Comparison of ENCODE assay signal across 8 cellular contexts in genomic region chr11:29343465-29344333, GRCh38.
DNase-seq lines count a peak whose midpoint lies in the region; ATAC-seq, FAIRE-seq and TF ChIP-seq lines count a peak whose summit lies in the region.

No MANE protein-coding gene starts in this region.

- no peaks in the 10 kb centered on the region for H3K9me3 ChIP-seq in MM.1S (replicated peaks; ENCODE audit: insufficient read depth, low read length)
- H3K9me3 ChIP-seq in trophoblast cell (ENCODE audit: insufficient read depth, low read depth, low read length), result no peaks in the 10 kb centered on the region

- H2AFZ ChIP-seq in MM.1S (ENCODE audit: low read length) (peak overlapping the region; percentile 51), trophoblast cell (ENCODE audit: insufficient read depth, low read length, poor library complexity) (no peak overlapping the region)

- H3F3A ChIP-seq in MM.1S (ENCODE audit: insufficient read depth, low read length), result no peaks in the 10 kb centered on the region

- no peak overlapping the region for H2BK12ac ChIP-seq in trophoblast cell (ENCODE audit: low read length)

- H2AK5ac ChIP-seq in trophoblast cell (ENCODE audit: low read length), result no peak overlapping the region

- H3K9ac ChIP-seq in MM.1S (ENCODE audit: low read length) (no peak overlapping the region), trophoblast cell (ENCODE audit: low read length) (no peak overlapping the region)

- H3K4me1 ChIP-seq in MM.1S (ENCODE audit: low read length), result no peaks in the 10 kb centered on the region
- H3K4me1 ChIP-seq in trophoblast cell (ENCODE audit: control insufficient read depth in 1 of 2, insufficient read depth in 2 of 2, low read length in 2 of 2), result no peaks in the 10 kb centered on the region

- no peak overlapping the region for H3K18ac ChIP-seq in trophoblast cell (ENCODE audit: low read length)

- H3K4me1 Mint-ChIP-seq in activated CD4-positive, alpha-beta T cell treated with anti-CD3 and anti-CD28 coated beads, Interleukin-2, amount 10 ng/mL, durations not matched to agents 7 days and 5 days, result no peaks in the 10 kb centered on the region

- H4K12ac ChIP-seq in trophoblast cell (ENCODE audit: low read depth, low read length), result no peak overlapping the region

- H3K27me3 ChIP-seq in MM.1S (replicated peaks; ENCODE audit: insufficient read depth, low read length) (no peaks in the 10 kb centered on the region), trophoblast cell (ENCODE audit: insufficient read depth, low read length) (no peaks in the 10 kb centered on the region)

- DNase-seq in Ammon's horn (ENCODE audit: low spot score), result peak; percentile 75
- no peak for DNase-seq in GM12892 (ENCODE audit: insufficient read length)
- peak; percentile 52 for DNase-seq in MM.1S
- DNase-seq in activated CD4-positive, alpha-beta T cell treated with anti-CD3 and anti-CD28 coated beads, Interleukin-2, amount 10 ng/mL, durations not matched to agents 7 days and 5 days, result peak; percentile 29
- DNase-seq in foreskin fibroblast, result peak in 1 of 2 donors; percentile 43
- peak; percentile 46 to 81 for DNase-seq in trophoblast cell
- DNase-seq in epidermal melanocyte (ENCODE audit: insufficient read length, low spot score), result no peak

- H3K79me1 ChIP-seq in trophoblast cell (ENCODE audit: low read length), result no peaks in the 10 kb centered on the region

- peak; percentile 84 for FAIRE-seq in GM12892 (lab: Jason Lieb, UNC)

- H3K36me3 Mint-ChIP-seq in activated CD4-positive, alpha-beta T cell treated with anti-CD3 and anti-CD28 coated beads, Interleukin-2, amount 10 ng/mL, durations not matched to agents 7 days and 5 days (ENCODE audit: low read depth), result no peaks in the 10 kb centered on the region

- no peaks in the 10 kb centered on the region for H3K36me3 ChIP-seq in MM.1S (replicated peaks; ENCODE audit: insufficient read depth, low read length)
- no peaks in the 10 kb centered on the region for H3K36me3 ChIP-seq in trophoblast cell (ENCODE audit: control insufficient read depth in 1 of 2, insufficient read depth in 2 of 2, low read length in 2 of 2)

- H3K27ac ChIP-seq in MM.1S (ENCODE audit: low read length) (no peak overlapping the region), trophoblast cell (ENCODE audit: low read depth, low read length) (no peak overlapping the region)

- no peaks in the 10 kb centered on the region for H3K27me3 Mint-ChIP-seq in activated CD4-positive, alpha-beta T cell treated with anti-CD3 and anti-CD28 coated beads, Interleukin-2, amount 10 ng/mL, durations not matched to agents 7 days and 5 days

- ATAC-seq in HG02571 (IDR thresholded peaks at IDR 0.05; ENCODE audit: unreplicated experiment), result peak; percentile 95

- POLR2A ChIA-PET in activated CD4-positive, alpha-beta T cell treated with anti-CD3 and anti-CD28 coated beads, Interleukin-2, amount 10 ng/mL, durations not matched to agents 7 days and 5 days (lab: Charles Lee), result no interaction called here

- H3K9me2 ChIP-seq in MM.1S (replicated peaks; ENCODE audit: insufficient read depth, low read length), result no peaks in the 10 kb centered on the region

- no peaks in the 10 kb centered on the region for H4K20me1 ChIP-seq in MM.1S (ENCODE audit: insufficient read depth, low read length)

- H4K91ac ChIP-seq in trophoblast cell (ENCODE audit: low read depth, low read length), result no peak overlapping the region

- H3K4ac ChIP-seq in trophoblast cell (ENCODE audit: low read depth, low read length), result no peak overlapping the region

- H3K23ac ChIP-seq in trophoblast cell (ENCODE audit: low read length), result no peak overlapping the region

- H3K4me2 ChIP-seq in MM.1S (ENCODE audit: low read depth, low read length), result peak overlapping the region; percentile 12; the same call in 1 of the 2 replicates
- no peak overlapping the region for H3K4me2 ChIP-seq in trophoblast cell (ENCODE audit: low read length)

- CTCF ChIA-PET in activated CD4-positive, alpha-beta T cell treated with anti-CD3 and anti-CD28 coated beads, Interleukin-2, amount 10 ng/mL, durations not matched to agents 7 days and 5 days (lab: Charles Lee), result interaction anchor here (1.1 kb wide), 1 partner anchor 12 kb away, joined by 3 read pairs; no protein-coding TSS in a partner anchor

- no CpG with 5 or more reads among the region's 8 CpGs for WGBS in trophoblast cell (ENCODE audit: extremely low coverage, insufficient coverage, insufficient read length)

- no peaks in the 10 kb centered on the region for H3K9me3 Mint-ChIP-seq in activated CD4-positive, alpha-beta T cell treated with anti-CD3 and anti-CD28 coated beads, Interleukin-2, amount 10 ng/mL, durations not matched to agents 7 days and 5 days

- TF ChIP-seq CTCF in MM.1S (IDR thresholded peaks at IDR 0.05; ENCODE audit: low read length), result peak; percentile 96
- peak; percentile 96 for TF ChIP-seq CTCF in foreskin fibroblast (IDR thresholded peaks at IDR 0.05; ENCODE audit: low read depth, low read length)

- H3K4me3 Mint-ChIP-seq in activated CD4-positive, alpha-beta T cell treated with anti-CD3 and anti-CD28 coated beads, Interleukin-2, amount 10 ng/mL, durations not matched to agents 7 days and 5 days, result no peak overlapping the region

- H3K79me2 ChIP-seq in MM.1S (ENCODE audit: low read length) (no peaks in the 10 kb centered on the region), trophoblast cell (ENCODE audit: control insufficient read depth, insufficient read depth, low read length, poor library complexity) (no peaks in the 10 kb centered on the region)

- no peak overlapping the region for H3K14ac ChIP-seq in trophoblast cell (ENCODE audit: low read length)

- TF ChIP-seq POLR2A in GM12892 (IDR thresholded peaks at IDR 0.05; ENCODE audit: low read depth, low read length), result no peak

- no peak overlapping the region for H3K27ac Mint-ChIP-seq in activated CD4-positive, alpha-beta T cell treated with anti-CD3 and anti-CD28 coated beads, Interleukin-2, amount 10 ng/mL, durations not matched to agents 7 days and 5 days

- no peak overlapping the region for H2BK5ac ChIP-seq in trophoblast cell (ENCODE audit: low read depth, low read length, poor library complexity)

- H4K8ac ChIP-seq in trophoblast cell (ENCODE audit: low read depth, low read length), result no peak overlapping the region

- H2BK120ac ChIP-seq in trophoblast cell (ENCODE audit: insufficient read depth, low read length, poor library complexity), result no peak overlapping the region

- H3K4me3 ChIP-seq in MM.1S (ENCODE audit: low read length) (peak overlapping the region; percentile 2; the same call in 1 of the 2 replicates), foreskin fibroblast (ENCODE audit: low read depth in 1 of 2, low read length in 2 of 2) (peak overlapping the region in 1 of 2 donors; percentile 19), trophoblast cell (ENCODE audit: low read depth, low read length) (no peak overlapping the region)

Comparison
In these comparisons a context has a peak if more than half of its experiments do, and no peak if none do; other contexts are left out.
1. DNase-seq: peak in Ammon's horn (single experiment), MM.1S (single experiment), activated CD4-positive, alpha-beta T cell treated with anti-CD3 and anti-CD28 coated beads, Interleukin-2, amount 10 ng/mL, durations not matched to agents 7 days and 5 days (single experiment) and trophoblast cell (2 of 2); none in GM12892 (single experiment) and epidermal melanocyte (single experiment).